Comparison of ENCODE assay signal across 26 cellular contexts in genomic region chr16:77113835-77114234, GRCh38.
"Had no signal": no experiment of that assay in that cellular context is flagged by ENCODE, and none has a peak within 500 bp of the region (broad histone marks: within the 10 kb centered on the region; RNA-seq: fewer than 3 reads in every experiment).

No MANE protein-coding gene starts in this region.

- H3K9me3 Mint-ChIP-seq: activated CD4-positive, alpha-beta memory T cell treated with anti-CD3 and anti-CD28 coated beads, Interleukin-2, amount 10 ng/mL, durations not matched to agents 7 days and 5 days; activated CD4-positive, alpha-beta T cell treated with anti-CD3 and anti-CD28 coated beads, Interleukin-2, amount 10 ng/mL, durations not matched to agents 7 days and 5 days; activated naive CD4-positive, alpha-beta T cell treated with anti-CD3 and anti-CD28 coated beads, Interleukin-2, amount 50 U/mL, for 24 hours; activated naive CD8-positive, alpha-beta T cell treated with anti-CD3 and anti-CD28 coated beads, Interleukin-2, amount 50 U/mL, for 24 hours; activated T-cell treated with anti-CD3 and anti-CD28 coated beads, Interleukin-2, amount 50 U/mL, for 24 hours; central memory CD8-positive, alpha-beta T cell; mesothelial cell of epicardium; nephron progenitor cell; stimulated activated effector memory CD8-positive, alpha-beta T cell treated with anti-CD3 and anti-CD28 coated beads, Interleukin-12 subunit alpha, Interleukin-12 subunit beta, amount 100 ng/mL, for 72 hours; T-helper 1 cell treated with Interleukin-12 subunit alpha and Interleukin-12 subunit beta and Interleukin-4 antibody, amounts not matched to agents 30 μg/mL and 1 μg/mL, for 36 hours had no signal

- H3K27me3 ChIP-seq: esophagus muscularis mucosa, heart right ventricle, neutrophil, suprapubic skin, tibial nerve had no signal

- H3K27me3 Mint-ChIP-seq: activated CD4-positive, alpha-beta memory T cell treated with anti-CD3 and anti-CD28 coated beads, Interleukin-2, amount 10 ng/mL, durations not matched to agents 7 days and 5 days; activated CD4-positive, alpha-beta T cell treated with anti-CD3 and anti-CD28 coated beads, Interleukin-2, amount 10 ng/mL, durations not matched to agents 7 days and 5 days had no signal

- DNase-seq: activated CD4-positive, alpha-beta memory T cell treated with anti-CD3 and anti-CD28 coated beads, Interleukin-2, amount 10 ng/mL, durations not matched to agents 7 days and 5 days; activated CD4-positive, alpha-beta T cell treated with anti-CD3 and anti-CD28 coated beads, Interleukin-2, amount 10 ng/mL, durations not matched to agents 7 days and 5 days; activated CD8-positive, alpha-beta memory T cell treated with anti-CD3 and anti-CD28 coated beads, Interleukin-2, amount 50 U/mL, for 48 hours; activated gamma-delta T cell; activated naive CD8-positive, alpha-beta T cell treated with anti-CD3 and anti-CD28 coated beads, Interleukin-2, amount 50 U/mL, for 24 hours; activated T-cell treated with anti-CD3 and anti-CD28 coated beads, Interleukin-2, amount 50 U/mL, for 24 hours; naive B cell; nephron progenitor cell; small intestine; stimulated activated CD4-positive, alpha-beta T cell treated with anti-CD3 and anti-CD28 coated beads, Interleukin-4, amount 100 ng/mL, for 24 hours; T-helper 9 cell; WERI-Rb-1 had no signal

- H3K27ac ChIP-seq: esophagus muscularis mucosa, gastroesophageal sphincter, neutrophil, SK-N-MC, suprapubic skin, tibial nerve, WERI-Rb-1 had no signal

- H3K4me1 Mint-ChIP-seq: activated CD4-positive, alpha-beta memory T cell treated with anti-CD3 and anti-CD28 coated beads, Interleukin-2, amount 10 ng/mL, durations not matched to agents 7 days and 5 days; activated CD4-positive, alpha-beta T cell treated with anti-CD3 and anti-CD28 coated beads, Interleukin-2, amount 10 ng/mL, durations not matched to agents 7 days and 5 days; activated naive CD4-positive, alpha-beta T cell treated with anti-CD3 and anti-CD28 coated beads, Interleukin-2, amount 50 U/mL, for 24 hours; activated naive CD8-positive, alpha-beta T cell treated with anti-CD3 and anti-CD28 coated beads, Interleukin-2, amount 50 U/mL, for 24 hours; central memory CD8-positive, alpha-beta T cell; naive B cell; stimulated activated effector memory CD8-positive, alpha-beta T cell treated with anti-CD3 and anti-CD28 coated beads, Interleukin-12 subunit alpha, Interleukin-12 subunit beta, amount 100 ng/mL, for 72 hours had no signal

- H3K36me3 Mint-ChIP-seq: activated naive CD4-positive, alpha-beta T cell treated with anti-CD3 and anti-CD28 coated beads, Interleukin-2, amount 50 U/mL, for 24 hours; mesothelial cell of epicardium; naive B cell; stimulated activated effector memory CD8-positive, alpha-beta T cell treated with anti-CD3 and anti-CD28 coated beads, Interleukin-12 subunit alpha, Interleukin-12 subunit beta, amount 100 ng/mL, for 72 hours had no signal

- H3K4me3 Mint-ChIP-seq: activated CD4-positive, alpha-beta memory T cell treated with anti-CD3 and anti-CD28 coated beads, Interleukin-2, amount 10 ng/mL, durations not matched to agents 7 days and 5 days; activated CD4-positive, alpha-beta T cell treated with anti-CD3 and anti-CD28 coated beads, Interleukin-2, amount 10 ng/mL, durations not matched to agents 7 days and 5 days; activated naive CD4-positive, alpha-beta T cell treated with anti-CD3 and anti-CD28 coated beads, Interleukin-2, amount 50 U/mL, for 24 hours; activated naive CD8-positive, alpha-beta T cell treated with anti-CD3 and anti-CD28 coated beads, Interleukin-2, amount 50 U/mL, for 24 hours; activated T-cell treated with anti-CD3 and anti-CD28 coated beads, Interleukin-2, amount 50 U/mL, for 24 hours; central memory CD8-positive, alpha-beta T cell; mesothelial cell of epicardium; naive B cell; nephron progenitor cell; stimulated activated effector memory CD8-positive, alpha-beta T cell treated with anti-CD3 and anti-CD28 coated beads, Interleukin-12 subunit alpha, Interleukin-12 subunit beta, amount 100 ng/mL, for 72 hours; T-helper 1 cell treated with Interleukin-12 subunit alpha and Interleukin-12 subunit beta and Interleukin-4 antibody, amounts not matched to agents 30 μg/mL and 1 μg/mL, for 36 hours had no signal

- H3K4me1 ChIP-seq: esophagus muscularis mucosa, gastroesophageal sphincter, suprapubic skin, tibial nerve had no signal

- ATAC-seq: activated CD4-positive, CD25-positive, alpha-beta regulatory T cell treated with anti-CD3 and anti-CD28 coated beads, Interleukin-2, amount 50 U/mL, for 24 hours; activated naive CD8-positive, alpha-beta T cell treated with anti-CD3 and anti-CD28 coated beads, Interleukin-2, amount 50 U/mL, for 24 hours; gastroesophageal sphincter; sciatic nerve; stimulated activated effector memory CD8-positive, alpha-beta T cell treated with anti-CD3 and anti-CD28 coated beads, Interleukin-12 subunit alpha, Interleukin-12 subunit beta, amount 100 ng/mL, for 72 hours had no signal

- H3K27ac Mint-ChIP-seq: activated CD4-positive, alpha-beta memory T cell treated with anti-CD3 and anti-CD28 coated beads, Interleukin-2, amount 10 ng/mL, durations not matched to agents 7 days and 5 days; activated CD4-positive, alpha-beta T cell treated with anti-CD3 and anti-CD28 coated beads, Interleukin-2, amount 10 ng/mL, durations not matched to agents 7 days and 5 days; activated naive CD4-positive, alpha-beta T cell treated with anti-CD3 and anti-CD28 coated beads, Interleukin-2, amount 50 U/mL, for 24 hours; activated naive CD8-positive, alpha-beta T cell treated with anti-CD3 and anti-CD28 coated beads, Interleukin-2, amount 50 U/mL, for 24 hours; activated T-cell treated with anti-CD3 and anti-CD28 coated beads, Interleukin-2, amount 50 U/mL, for 24 hours; mesothelial cell of epicardium; naive B cell; nephron progenitor cell; stimulated activated effector memory CD8-positive, alpha-beta T cell treated with anti-CD3 and anti-CD28 coated beads, Interleukin-12 subunit alpha, Interleukin-12 subunit beta, amount 100 ng/mL, for 72 hours; T-helper 1 cell treated with Interleukin-12 subunit alpha and Interleukin-12 subunit beta and Interleukin-4 antibody, amounts not matched to agents 30 μg/mL and 1 μg/mL, for 36 hours had no signal
